In the genomic region with DNA sequence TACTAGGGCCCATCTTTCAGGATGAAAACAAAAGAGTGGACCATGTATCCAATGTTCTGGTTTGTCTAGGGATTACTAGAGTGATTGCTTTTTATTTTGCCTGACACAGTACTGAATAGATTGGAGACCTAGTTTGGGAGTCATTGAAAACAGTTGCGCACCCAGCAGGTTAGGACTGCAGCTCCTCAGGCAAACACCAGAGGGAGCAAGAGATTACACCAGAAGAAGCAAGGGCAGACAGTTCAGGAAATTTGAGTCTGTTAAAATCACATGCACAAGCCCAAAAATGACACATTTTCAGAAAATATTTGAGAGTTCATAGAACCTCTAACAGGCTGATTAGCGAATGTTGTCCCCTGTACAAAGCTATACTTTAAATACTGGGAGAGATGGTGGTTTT, we compare ENCODE assay signal across 10 cellular contexts. TPM values are rescaled to one million over a fixed set of nuclear protein-coding genes. Genes with fewer than 3 reads are reported as not detected.
DNase-seq lines count a peak whose midpoint lies in the region; ATAC-seq, FAIRE-seq and TF ChIP-seq lines count a peak whose summit lies in the region.
"Had no signal": no experiment of that assay in that cellular context is flagged by ENCODE, and none has a peak within 500 bp of the region (broad histone marks: within the 10 kb centered on the region; RNA-seq: fewer than 3 reads in every experiment).

No MANE protein-coding gene starts in this region.

- POLR2A ChIA-PET in RWPE1 (lab: Yijun Ruan, JAX; ENCODE audit: low non-redundant PET), result no interaction called here

- H3K27ac ChIP-seq in RWPE1, result no peak overlapping the region
- H3K27ac ChIP-seq: thoracic aorta had no signal

- H3K27ac Mint-ChIP-seq in activated naive CD4-positive, alpha-beta T cell treated with anti-CD3 and anti-CD28 coated beads, Interleukin-2, amount 10 ng/mL, durations not matched to agents 7 days and 5 days, result no peak overlapping the region

- ATAC-seq in HG02938 (IDR thresholded peaks at IDR 0.05; ENCODE audit: unreplicated experiment), result no peak

- H3K4me3 Mint-ChIP-seq in activated naive CD4-positive, alpha-beta T cell treated with anti-CD3 and anti-CD28 coated beads, Interleukin-2, amount 10 ng/mL, durations not matched to agents 7 days and 5 days, result no peak overlapping the region

- no peaks in the 10 kb centered on the region for H3K27me3 Mint-ChIP-seq in activated naive CD4-positive, alpha-beta T cell treated with anti-CD3 and anti-CD28 coated beads, Interleukin-2, amount 10 ng/mL, durations not matched to agents 7 days and 5 days

- H3K9me3 Mint-ChIP-seq in activated naive CD4-positive, alpha-beta T cell treated with anti-CD3 and anti-CD28 coated beads, Interleukin-2, amount 10 ng/mL, durations not matched to agents 7 days and 5 days, result no peaks in the 10 kb centered on the region

- H3K4me1 Mint-ChIP-seq in activated naive CD4-positive, alpha-beta T cell treated with anti-CD3 and anti-CD28 coated beads, Interleukin-2, amount 10 ng/mL, durations not matched to agents 7 days and 5 days, result no peaks in the 10 kb centered on the region

- CTCF ChIA-PET in RWPE1 (lab: Yijun Ruan, JAX), result no interaction called here
- CTCF ChIA-PET in activated naive CD4-positive, alpha-beta T cell treated with anti-CD3 and anti-CD28 coated beads, Interleukin-2, amount 10 ng/mL, durations not matched to agents 7 days and 5 days (lab: Charles Lee), result no interaction called here

- no peaks in the 10 kb centered on the region for H3K36me3 Mint-ChIP-seq in activated naive CD4-positive, alpha-beta T cell treated with anti-CD3 and anti-CD28 coated beads, Interleukin-2, amount 10 ng/mL, durations not matched to agents 7 days and 5 days

- FAIRE-seq in HTR-8/SVneo (lab: Jason Lieb, UNC), result no peak

- DNase-seq in DMS114 treated with DMSO at 0.1 percent for 48 hours (lab: John Stamatoyannopoulos, UW; ENCODE audit: unreplicated experiment) (peak; percentile 1), H4 (ENCODE audit: low spot score) (peak; percentile 5), RWPE1 (ENCODE audit: low spot score) (no peak), iPS DF 4.7 (ENCODE audit: extremely low read depth, low spot score) (peak; percentile 0), HuH-7 (ENCODE audit: low spot score) (no peak), HTR-8/SVneo (ENCODE audit: insufficient read length, low spot score) (no peak)
- DNase-seq in activated naive CD4-positive, alpha-beta T cell treated with anti-CD3 and anti-CD28 coated beads, Interleukin-2, amount 10 ng/mL, durations not matched to agents 7 days and 5 days, result no peak

- TF ChIP-seq CTCF in RWPE1 (conservative IDR thresholded peaks at IDR 0.05; ENCODE audit: low read depth), result peak; percentile 25; the same call in 1 of the 2 replicates

RNA-seq across cellular contexts. Expression of a gene that starts 55.6 kb away (rescaled TPM):
- not detected in 2 replicates for total RNA-seq in H4 (2014; rRNA removed; shearing (Covaris generic))
- total RNA-seq: dermis microvascular lymphatic vessel endothelial cell, thoracic aorta had no signal

Comparison
In these comparisons a context has a peak if more than half of its experiments do, and no peak if none do; other contexts are left out.
1. DNase-seq: peak in DMS114 treated with DMSO at 0.1 percent for 48 hours (single experiment), H4 (single experiment) and iPS DF 4.7 (single experiment); none in RWPE1 (single experiment), activated naive CD4-positive, alpha-beta T cell treated with anti-CD3 and anti-CD28 coated beads, Interleukin-2, amount 10 ng/mL, durations not matched to agents 7 days and 5 days (single experiment), HuH-7 (single experiment) and HTR-8/SVneo (single experiment).